1 cellular context compared by ENCODE assay signal in genomic region chr1:235328271-235329138, GRCh38.
TF ChIP-seq lines count a peak whose summit lies in the region.

Gene GGPS1 (plus strand): TSS chr1:235328570. CDS start chr1:235335265, 6,695 bp downstream.

TF ChIP-seq in K562, 482 proteins besides CTCF, POLR2A, EP300 and RAD21 (continued from another document and continues in another):
- TF ChIP-seq AFF1 (IDR thresholded peaks at IDR 0.05; ENCODE audit: low read depth in 1 of 2, partially characterized antibody in 2 of 2) (peak; percentile 23 to 97), ZNF586 (CRISPR knock-in tag; conservative IDR thresholded peaks at IDR 0.05) (no peak), MEF2D (tag; conservative IDR thresholded peaks at IDR 0.05; ENCODE audit: low read depth) (no peak), CREB1 (IDR thresholded peaks at IDR 0.05) (peak; percentile 56; the same call in 1 of the 2 replicates), CREB1 (CRISPR knock-in tag; IDR thresholded peaks at IDR 0.05) (peak; percentile 22; the same call in 1 of the 2 replicates), ZNF57 (CRISPR knock-in tag; IDR thresholded peaks at IDR 0.05) (peak; percentile 39; the same call in 1 of the 2 replicates), ATF4 (CRISPR knock-in tag; IDR thresholded peaks at IDR 0.05) (peak; percentile 42; the same call in 1 of the 2 replicates), ETV6 (IDR thresholded peaks at IDR 0.05; ENCODE audit: borderline replicate concordance in 1 of 2, low read depth in 2 of 2, low read length in 1 of 2) (0 out of 4 replicates have a peak, but pooled peaks of 1 of the 2 experiments have one; percentile 34), ETV6 (CRISPR knock-in tag; IDR thresholded peaks at IDR 0.05; ENCODE audit: borderline replicate concordance) (no peak), ZNF583 (CRISPR knock-in tag; IDR thresholded peaks at IDR 0.05) (0 out of 2 replicates have a peak, but pooled peaks have one; percentile 14), MAZ (CRISPR knock-in tag; conservative IDR thresholded peaks at IDR 0.05 in 1 of 2, IDR thresholded peaks at IDR 0.05 in 1 of 2) (peak; percentile 79 to 91), HDAC1 (IDR thresholded peaks at IDR 0.05) (peak in 1 of 2 experiments; percentile 87; a peak in 2 of 4 replicates), RCOR1 (IDR thresholded peaks at IDR 0.05; ENCODE audit: borderline replicate concordance in 1 of 2, low read depth in 2 of 2, low read length in 2 of 2) (peak in 1 of 2 experiments; percentile 26; a peak in 1 of 4 replicates), LCOR (CRISPR knock-in tag; IDR thresholded peaks at IDR 0.05) (peak; percentile 83), ATF6 (CRISPR knock-in tag; IDR thresholded peaks at IDR 0.05) (0 out of 2 replicates have a peak, but pooled peaks have one; percentile 54), ZFP1 (CRISPR knock-in tag; IDR thresholded peaks at IDR 0.05) (0 out of 2 replicates have a peak, but pooled peaks have one; percentile 37), AFF4 (CRISPR knock-in tag; IDR thresholded peaks at IDR 0.05) (peak; percentile 98), SMARCA4 (IDR thresholded peaks at IDR 0.05) (peak; percentile 38; the same call in 1 of the 2 replicates), ESRRA (IDR thresholded peaks at IDR 0.05; ENCODE audit: borderline replicate concordance, low read depth) (peak; percentile 59), ZC3H8 (IDR thresholded peaks at IDR 0.05) (0 out of 2 replicates have a peak, but pooled peaks have one; percentile 9), SETDB1 (IDR thresholded peaks at IDR 0.05; ENCODE audit: low read length) (no peak), TAF1 (IDR thresholded peaks at IDR 0.05; ENCODE audit: control insufficient read depth, extremely low read depth, insufficient read depth, low read length, severe bottlenecking) (peak; percentile 93), YBX1 (IDR thresholded peaks at IDR 0.05) (no peak), HEY1 (CRISPR knock-in tag; IDR thresholded peaks at IDR 0.05; ENCODE audit: borderline replicate concordance) (no peak), PHF20 (IDR thresholded peaks at IDR 0.05; ENCODE audit: partially characterized antibody) (peak; percentile 73), ZNF639 (CRISPR knock-in tag; conservative IDR thresholded peaks at IDR 0.05 in 1 of 2, IDR thresholded peaks at IDR 0.05 in 1 of 2) (peak in 1 of 2 experiments; percentile 63; a peak in 2 of 4 replicates), ATF3 (IDR thresholded peaks at IDR 0.05) (peak; percentile 68), ATF3 (CRISPR knock-in tag; conservative IDR thresholded peaks at IDR 0.05) (no peak), KDM1A (IDR thresholded peaks at IDR 0.05) (peak in 1 of 2 experiments; percentile 14; a peak in 1 of 4 replicates), SPI1 (IDR thresholded peaks at IDR 0.05; ENCODE audit: borderline replicate concordance, low read depth, low read length) (peak; percentile 34; the same call in 1 of the 2 replicates), MYC (IDR thresholded peaks at IDR 0.05; ENCODE audit: low read depth, low read length) (peak; percentile 67; the same call in 1 of the 2 replicates), MYC (CRISPR knock-in tag; IDR thresholded peaks at IDR 0.05; ENCODE audit: borderline replicate concordance, low read depth) (no peak), NRF1 (conservative IDR thresholded peaks at IDR 0.05 in 1 of 2, IDR thresholded peaks at IDR 0.05 in 1 of 2) (peak; percentile 92 to 94), SOX6 (IDR thresholded peaks at IDR 0.05) (peak; percentile 32; the same call in 1 of the 2 replicates), PYGO2 (tag; IDR thresholded peaks at IDR 0.05) (no peak), NFIC (IDR thresholded peaks at IDR 0.05) (peak; percentile 45), ZFP30 (CRISPR knock-in tag; IDR thresholded peaks at IDR 0.05; ENCODE audit: borderline replicate concordance) (no peak), FOXJ2 (tag; IDR thresholded peaks at IDR 0.05) (peak; percentile 94), GTF2A2 (tag; IDR thresholded peaks at IDR 0.05) (no peak), CC2D1A (IDR thresholded peaks at IDR 0.05) (peak; percentile 13; the same call in 1 of the 2 replicates)
- TF ChIP-seq, protein P1, sequence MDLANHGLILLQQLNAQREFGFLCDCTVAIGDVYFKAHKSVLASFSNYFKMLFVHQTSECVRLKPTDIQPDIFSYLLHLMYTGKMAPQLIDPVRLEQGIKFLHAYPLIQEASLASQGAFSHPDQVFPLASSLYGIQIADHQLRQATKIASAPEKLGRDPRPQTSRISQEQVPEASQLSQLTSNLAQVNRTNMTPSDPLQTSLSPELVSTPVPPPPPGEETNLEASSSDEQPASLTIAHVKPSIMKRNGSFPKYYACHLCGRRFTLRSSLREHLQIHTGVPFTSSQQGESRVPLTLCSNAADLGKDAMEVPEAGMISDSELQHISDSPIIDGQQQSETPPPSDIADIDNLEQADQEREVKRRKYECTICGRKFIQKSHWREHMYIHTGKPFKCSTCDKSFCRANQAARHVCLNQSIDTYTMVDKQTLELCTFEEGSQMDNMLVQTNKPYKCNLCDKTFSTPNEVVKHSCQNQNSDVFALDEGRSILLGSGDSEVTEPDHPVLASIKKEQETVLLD (IDR thresholded peaks at IDR 0.05): peak; percentile 72; the same call in 1 of the 2 replicates
- TF ChIP-seq, protein P2, sequence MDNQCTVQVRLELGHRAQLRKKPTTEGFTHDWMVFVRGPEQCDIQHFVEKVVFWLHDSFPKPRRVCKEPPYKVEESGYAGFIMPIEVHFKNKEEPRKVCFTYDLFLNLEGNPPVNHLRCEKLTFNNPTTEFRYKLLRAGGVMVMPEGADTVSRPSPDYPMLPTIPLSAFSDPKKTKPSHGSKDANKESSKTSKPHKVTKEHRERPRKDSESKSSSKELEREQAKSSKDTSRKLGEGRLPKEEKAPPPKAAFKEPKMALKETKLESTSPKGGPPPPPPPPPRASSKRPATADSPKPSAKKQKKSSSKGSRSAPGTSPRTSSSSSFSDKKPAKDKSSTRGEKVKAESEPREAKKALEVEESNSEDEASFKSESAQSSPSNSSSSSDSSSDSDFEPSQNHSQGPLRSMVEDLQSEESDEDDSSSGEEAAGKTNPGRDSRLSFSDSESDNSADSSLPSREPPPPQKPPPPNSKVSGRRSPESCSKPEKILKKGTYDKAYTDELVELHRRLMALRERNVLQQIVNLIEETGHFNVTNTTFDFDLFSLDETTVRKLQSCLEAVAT (IDR thresholded peaks at IDR 0.05): peak in 1 of 2 experiments; percentile 39; a peak in 2 of 4 replicates
- TF ChIP-seq, protein P3, sequence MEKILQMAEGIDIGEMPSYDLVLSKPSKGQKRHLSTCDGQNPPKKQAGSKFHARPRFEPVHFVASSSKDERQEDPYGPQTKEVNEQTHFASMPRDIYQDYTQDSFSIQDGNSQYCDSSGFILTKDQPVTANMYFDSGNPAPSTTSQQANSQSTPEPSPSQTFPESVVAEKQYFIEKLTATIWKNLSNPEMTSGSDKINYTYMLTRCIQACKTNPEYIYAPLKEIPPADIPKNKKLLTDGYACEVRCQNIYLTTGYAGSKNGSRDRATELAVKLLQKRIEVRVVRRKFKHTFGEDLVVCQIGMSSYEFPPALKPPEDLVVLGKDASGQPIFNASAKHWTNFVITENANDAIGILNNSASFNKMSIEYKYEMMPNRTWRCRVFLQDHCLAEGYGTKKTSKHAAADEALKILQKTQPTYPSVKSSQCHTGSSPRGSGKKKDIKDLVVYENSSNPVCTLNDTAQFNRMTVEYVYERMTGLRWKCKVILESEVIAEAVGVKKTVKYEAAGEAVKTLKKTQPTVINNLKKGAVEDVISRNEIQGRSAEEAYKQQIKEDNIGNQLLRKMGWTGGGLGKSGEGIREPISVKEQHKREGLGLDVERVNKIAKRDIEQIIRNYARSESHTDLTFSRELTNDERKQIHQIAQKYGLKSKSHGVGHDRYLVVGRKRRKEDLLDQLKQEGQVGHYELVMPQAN (IDR thresholded peaks at IDR 0.05; ENCODE audit: borderline replicate concordance): peak; percentile 79
